In the genomic region with DNA sequence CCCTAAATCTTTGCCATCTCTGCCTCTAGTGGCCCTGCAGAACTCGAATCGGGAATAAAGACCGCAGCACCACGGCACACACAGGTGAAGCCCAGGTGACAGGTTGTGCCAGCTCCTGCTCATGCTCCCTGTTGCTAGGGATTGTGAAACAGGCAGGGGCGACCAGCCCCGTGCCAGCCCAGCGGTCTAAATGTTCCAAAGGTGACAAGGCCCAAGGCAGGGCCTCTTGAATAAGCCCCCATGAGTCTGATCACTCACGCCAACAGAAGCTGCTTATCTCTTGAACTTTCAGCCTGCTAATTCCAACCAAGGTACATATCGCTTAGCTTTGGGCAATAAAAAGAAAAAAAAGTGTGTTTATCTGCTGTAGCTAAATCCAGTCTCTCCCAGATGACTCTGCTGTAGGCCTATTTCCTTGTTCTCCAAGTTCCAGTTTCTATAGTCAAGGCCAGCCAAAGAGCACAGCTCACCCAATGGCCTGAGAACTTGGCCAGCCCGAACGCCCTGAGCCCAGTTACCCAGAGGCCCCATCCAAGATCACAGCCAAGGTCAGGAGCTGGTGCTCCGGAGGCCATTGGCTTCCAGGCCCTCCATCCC, we compare ENCODE assay signal across 1 cellular context.
A peak's percentile ranks its signal among the peaks of the same experiment; 100 is the strongest.
TF ChIP-seq lines count a peak whose summit lies in the region.

No MANE protein-coding gene starts in this region.

TF ChIP-seq in HepG2, 621 proteins besides CTCF, POLR2A, EP300 and RAD21 (continued from another document and continues in another):
- TF ChIP-seq, protein P1, sequence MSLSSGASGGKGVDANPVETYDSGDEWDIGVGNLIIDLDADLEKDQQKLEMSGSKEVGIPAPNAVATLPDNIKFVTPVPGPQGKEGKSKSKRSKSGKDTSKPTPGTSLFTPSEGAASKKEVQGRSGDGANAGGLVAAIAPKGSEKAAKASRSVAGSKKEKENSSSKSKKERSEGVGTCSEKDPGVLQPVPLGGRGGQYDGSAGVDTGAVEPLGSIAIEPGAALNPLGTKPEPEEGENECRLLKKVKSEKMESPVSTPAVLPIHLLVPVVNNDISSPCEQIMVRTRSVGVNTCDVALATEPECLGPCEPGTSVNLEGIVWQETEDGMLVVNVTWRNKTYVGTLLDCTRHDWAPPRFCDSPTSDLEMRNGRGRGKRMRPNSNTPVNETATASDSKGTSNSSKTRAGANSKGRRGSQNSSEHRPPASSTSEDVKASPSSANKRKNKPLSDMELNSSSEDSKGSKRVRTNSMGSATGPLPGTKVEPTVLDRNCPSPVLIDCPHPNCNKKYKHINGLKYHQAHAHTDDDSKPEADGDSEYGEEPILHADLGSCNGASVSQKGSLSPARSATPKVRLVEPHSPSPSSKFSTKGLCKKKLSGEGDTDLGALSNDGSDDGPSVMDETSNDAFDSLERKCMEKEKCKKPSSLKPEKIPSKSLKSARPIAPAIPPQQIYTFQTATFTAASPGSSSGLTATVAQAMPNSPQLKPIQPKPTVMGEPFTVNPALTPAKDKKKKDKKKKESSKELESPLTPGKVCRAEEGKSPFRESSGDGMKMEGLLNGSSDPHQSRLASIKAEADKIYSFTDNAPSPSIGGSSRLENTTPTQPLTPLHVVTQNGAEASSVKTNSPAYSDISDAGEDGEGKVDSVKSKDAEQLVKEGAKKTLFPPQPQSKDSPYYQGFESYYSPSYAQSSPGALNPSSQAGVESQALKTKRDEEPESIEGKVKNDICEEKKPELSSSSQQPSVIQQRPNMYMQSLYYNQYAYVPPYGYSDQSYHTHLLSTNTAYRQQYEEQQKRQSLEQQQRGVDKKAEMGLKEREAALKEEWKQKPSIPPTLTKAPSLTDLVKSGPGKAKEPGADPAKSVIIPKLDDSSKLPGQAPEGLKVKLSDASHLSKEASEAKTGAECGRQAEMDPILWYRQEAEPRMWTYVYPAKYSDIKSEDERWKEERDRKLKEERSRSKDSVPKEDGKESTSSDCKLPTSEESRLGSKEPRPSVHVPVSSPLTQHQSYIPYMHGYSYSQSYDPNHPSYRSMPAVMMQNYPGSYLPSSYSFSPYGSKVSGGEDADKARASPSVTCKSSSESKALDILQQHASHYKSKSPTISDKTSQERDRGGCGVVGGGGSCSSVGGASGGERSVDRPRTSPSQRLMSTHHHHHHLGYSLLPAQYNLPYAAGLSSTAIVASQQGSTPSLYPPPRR (CRISPR knock-in tag; IDR thresholded peaks at IDR 0.05; ENCODE audit: borderline replicate concordance), result peak; percentile 78
- TF ChIP-seq, protein P2, sequence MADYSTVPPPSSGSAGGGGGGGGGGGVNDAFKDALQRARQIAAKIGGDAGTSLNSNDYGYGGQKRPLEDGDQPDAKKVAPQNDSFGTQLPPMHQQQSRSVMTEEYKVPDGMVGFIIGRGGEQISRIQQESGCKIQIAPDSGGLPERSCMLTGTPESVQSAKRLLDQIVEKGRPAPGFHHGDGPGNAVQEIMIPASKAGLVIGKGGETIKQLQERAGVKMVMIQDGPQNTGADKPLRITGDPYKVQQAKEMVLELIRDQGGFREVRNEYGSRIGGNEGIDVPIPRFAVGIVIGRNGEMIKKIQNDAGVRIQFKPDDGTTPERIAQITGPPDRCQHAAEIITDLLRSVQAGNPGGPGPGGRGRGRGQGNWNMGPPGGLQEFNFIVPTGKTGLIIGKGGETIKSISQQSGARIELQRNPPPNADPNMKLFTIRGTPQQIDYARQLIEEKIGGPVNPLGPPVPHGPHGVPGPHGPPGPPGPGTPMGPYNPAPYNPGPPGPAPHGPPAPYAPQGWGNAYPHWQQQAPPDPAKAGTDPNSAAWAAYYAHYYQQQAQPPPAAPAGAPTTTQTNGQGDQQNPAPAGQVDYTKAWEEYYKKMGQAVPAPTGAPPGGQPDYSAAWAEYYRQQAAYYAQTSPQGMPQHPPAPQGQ (CRISPR knock-in tag; IDR thresholded peaks at IDR 0.05; ENCODE audit: borderline replicate concordance), result no peak
- TF ChIP-seq, protein P3, sequence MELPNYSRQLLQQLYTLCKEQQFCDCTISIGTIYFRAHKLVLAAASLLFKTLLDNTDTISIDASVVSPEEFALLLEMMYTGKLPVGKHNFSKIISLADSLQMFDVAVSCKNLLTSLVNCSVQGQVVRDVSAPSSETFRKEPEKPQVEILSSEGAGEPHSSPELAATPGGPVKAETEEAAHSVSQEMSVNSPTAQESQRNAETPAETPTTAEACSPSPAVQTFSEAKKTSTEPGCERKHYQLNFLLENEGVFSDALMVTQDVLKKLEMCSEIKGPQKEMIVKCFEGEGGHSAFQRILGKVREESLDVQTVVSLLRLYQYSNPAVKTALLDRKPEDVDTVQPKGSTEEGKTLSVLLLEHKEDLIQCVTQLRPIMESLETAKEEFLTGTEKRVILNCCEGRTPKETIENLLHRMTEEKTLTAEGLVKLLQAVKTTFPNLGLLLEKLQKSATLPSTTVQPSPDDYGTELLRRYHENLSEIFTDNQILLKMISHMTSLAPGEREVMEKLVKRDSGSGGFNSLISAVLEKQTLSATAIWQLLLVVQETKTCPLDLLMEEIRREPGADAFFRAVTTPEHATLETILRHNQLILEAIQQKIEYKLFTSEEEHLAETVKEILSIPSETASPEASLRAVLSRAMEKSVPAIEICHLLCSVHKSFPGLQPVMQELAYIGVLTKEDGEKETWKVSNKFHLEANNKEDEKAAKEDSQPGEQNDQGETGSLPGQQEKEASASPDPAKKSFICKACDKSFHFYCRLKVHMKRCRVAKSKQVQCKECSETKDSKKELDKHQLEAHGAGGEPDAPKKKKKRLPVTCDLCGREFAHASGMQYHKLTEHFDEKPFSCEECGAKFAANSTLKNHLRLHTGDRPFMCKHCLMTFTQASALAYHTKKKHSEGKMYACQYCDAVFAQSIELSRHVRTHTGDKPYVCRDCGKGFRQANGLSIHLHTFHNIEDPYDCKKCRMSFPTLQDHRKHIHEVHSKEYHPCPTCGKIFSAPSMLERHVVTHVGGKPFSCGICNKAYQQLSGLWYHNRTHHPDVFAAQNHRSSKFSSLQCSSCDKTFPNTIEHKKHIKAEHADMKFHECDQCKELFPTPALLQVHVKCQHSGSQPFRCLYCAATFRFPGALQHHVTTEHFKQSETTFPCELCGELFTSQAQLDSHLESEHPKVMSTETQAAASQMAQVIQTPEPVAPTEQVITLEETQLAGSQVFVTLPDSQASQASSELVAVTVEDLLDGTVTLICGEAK (IDR thresholded peaks at IDR 0.05), result no peak
- TF ChIP-seq, protein P3 (CRISPR knock-in tag; IDR thresholded peaks at IDR 0.05), result peak; percentile 25; the same call in 1 of the 2 replicates
- TF ChIP-seq ZNF607 (CRISPR knock-in tag; IDR thresholded peaks at IDR 0.05; ENCODE audit: borderline replicate concordance) (0 out of 2 replicates have a peak, but pooled peaks have one; percentile 58), ZNF256 (CRISPR knock-in tag; conservative IDR thresholded peaks at IDR 0.05) (0 out of 2 replicates have a peak, but pooled peaks have one; percentile 43), ZBTB7B (CRISPR knock-in tag; IDR thresholded peaks at IDR 0.05) (peak; percentile 52; the same call in 1 of the 2 replicates), EHMT2 (IDR thresholded peaks at IDR 0.05; ENCODE audit: borderline replicate concordance, low read depth, low read length) (0 out of 2 replicates have a peak, but pooled peaks have one; percentile 25), PITX1 (CRISPR knock-in tag; IDR thresholded peaks at IDR 0.05) (peak; percentile 71), HOXA7 (CRISPR knock-in tag; IDR thresholded peaks at IDR 0.05) (no peak), HNF4A (CRISPR knock-in tag; IDR thresholded peaks at IDR 0.05) (peak; percentile 68; the same call in 1 of the 2 replicates), ELF1 (CRISPR knock-in tag; IDR thresholded peaks at IDR 0.05) (peak; percentile 26; the same call in 1 of the 2 replicates), SRY (CRISPR knock-in tag; IDR thresholded peaks at IDR 0.05) (no peak), PCBP1 (IDR thresholded peaks at IDR 0.05; ENCODE audit: borderline replicate concordance, low read depth, low read length) (no peak), MEIS1 (CRISPR knock-in tag; IDR thresholded peaks at IDR 0.05; ENCODE audit: borderline replicate concordance) (no peak), RARA (CRISPR knock-in tag; IDR thresholded peaks at IDR 0.05) (peak; percentile 49), CCAR2 (optimal IDR thresholded peaks at IDR 0.05; ENCODE audit: low read depth, low read length) (no peak), SOX6 (IDR thresholded peaks at IDR 0.05) (no peak), SOX6 (CRISPR knock-in tag; IDR thresholded peaks at IDR 0.05) (0 out of 2 replicates have a peak, but pooled peaks have one; percentile 23), ESRRA (CRISPR knock-in tag; IDR thresholded peaks at IDR 0.05; ENCODE audit: low read depth) (no peak), HNRNPL (IDR thresholded peaks at IDR 0.05; ENCODE audit: low read depth, low read length) (peak; percentile 72; the same call in 1 of the 2 replicates), HHEX (CRISPR knock-in tag; IDR thresholded peaks at IDR 0.05) (peak; percentile 65; the same call in 1 of the 2 replicates), CENPT (CRISPR knock-in tag; IDR thresholded peaks at IDR 0.05; ENCODE audit: low read depth) (no peak)
- TF ChIP-seq, protein P4, sequence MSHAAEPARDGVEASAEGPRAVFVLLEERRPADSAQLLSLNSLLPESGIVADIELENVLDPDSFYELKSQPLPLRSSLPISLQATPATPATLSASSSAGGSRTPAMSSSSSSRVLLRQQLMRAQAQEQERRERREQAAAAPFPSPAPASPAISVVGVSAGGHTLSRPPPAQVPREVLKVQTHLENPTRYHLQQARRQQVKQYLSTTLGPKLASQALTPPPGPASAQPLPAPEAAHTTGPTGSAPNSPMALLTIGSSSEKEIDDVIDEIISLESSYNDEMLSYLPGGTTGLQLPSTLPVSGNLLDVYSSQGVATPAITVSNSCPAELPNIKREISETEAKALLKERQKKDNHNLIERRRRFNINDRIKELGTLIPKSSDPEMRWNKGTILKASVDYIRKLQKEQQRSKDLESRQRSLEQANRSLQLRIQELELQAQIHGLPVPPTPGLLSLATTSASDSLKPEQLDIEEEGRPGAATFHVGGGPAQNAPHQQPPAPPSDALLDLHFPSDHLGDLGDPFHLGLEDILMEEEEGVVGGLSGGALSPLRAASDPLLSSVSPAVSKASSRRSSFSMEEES (CRISPR knock-in tag; IDR thresholded peaks at IDR 0.05), result peak; percentile 41; the same call in 1 of the 2 replicates
- TF ChIP-seq, protein P5, sequence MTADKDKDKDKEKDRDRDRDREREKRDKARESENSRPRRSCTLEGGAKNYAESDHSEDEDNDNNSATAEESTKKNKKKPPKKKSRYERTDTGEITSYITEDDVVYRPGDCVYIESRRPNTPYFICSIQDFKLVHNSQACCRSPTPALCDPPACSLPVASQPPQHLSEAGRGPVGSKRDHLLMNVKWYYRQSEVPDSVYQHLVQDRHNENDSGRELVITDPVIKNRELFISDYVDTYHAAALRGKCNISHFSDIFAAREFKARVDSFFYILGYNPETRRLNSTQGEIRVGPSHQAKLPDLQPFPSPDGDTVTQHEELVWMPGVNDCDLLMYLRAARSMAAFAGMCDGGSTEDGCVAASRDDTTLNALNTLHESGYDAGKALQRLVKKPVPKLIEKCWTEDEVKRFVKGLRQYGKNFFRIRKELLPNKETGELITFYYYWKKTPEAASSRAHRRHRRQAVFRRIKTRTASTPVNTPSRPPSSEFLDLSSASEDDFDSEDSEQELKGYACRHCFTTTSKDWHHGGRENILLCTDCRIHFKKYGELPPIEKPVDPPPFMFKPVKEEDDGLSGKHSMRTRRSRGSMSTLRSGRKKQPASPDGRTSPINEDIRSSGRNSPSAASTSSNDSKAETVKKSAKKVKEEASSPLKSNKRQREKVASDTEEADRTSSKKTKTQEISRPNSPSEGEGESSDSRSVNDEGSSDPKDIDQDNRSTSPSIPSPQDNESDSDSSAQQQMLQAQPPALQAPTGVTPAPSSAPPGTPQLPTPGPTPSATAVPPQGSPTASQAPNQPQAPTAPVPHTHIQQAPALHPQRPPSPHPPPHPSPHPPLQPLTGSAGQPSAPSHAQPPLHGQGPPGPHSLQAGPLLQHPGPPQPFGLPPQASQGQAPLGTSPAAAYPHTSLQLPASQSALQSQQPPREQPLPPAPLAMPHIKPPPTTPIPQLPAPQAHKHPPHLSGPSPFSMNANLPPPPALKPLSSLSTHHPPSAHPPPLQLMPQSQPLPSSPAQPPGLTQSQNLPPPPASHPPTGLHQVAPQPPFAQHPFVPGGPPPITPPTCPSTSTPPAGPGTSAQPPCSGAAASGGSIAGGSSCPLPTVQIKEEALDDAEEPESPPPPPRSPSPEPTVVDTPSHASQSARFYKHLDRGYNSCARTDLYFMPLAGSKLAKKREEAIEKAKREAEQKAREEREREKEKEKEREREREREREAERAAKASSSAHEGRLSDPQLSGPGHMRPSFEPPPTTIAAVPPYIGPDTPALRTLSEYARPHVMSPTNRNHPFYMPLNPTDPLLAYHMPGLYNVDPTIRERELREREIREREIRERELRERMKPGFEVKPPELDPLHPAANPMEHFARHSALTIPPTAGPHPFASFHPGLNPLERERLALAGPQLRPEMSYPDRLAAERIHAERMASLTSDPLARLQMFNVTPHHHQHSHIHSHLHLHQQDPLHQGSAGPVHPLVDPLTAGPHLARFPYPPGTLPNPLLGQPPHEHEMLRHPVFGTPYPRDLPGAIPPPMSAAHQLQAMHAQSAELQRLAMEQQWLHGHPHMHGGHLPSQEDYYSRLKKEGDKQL (CRISPR knock-in tag; IDR thresholded peaks at IDR 0.05; ENCODE audit: low read depth), result 0 out of 2 replicates have a peak, but pooled peaks have one; percentile 32
- TF ChIP-seq, protein P6, sequence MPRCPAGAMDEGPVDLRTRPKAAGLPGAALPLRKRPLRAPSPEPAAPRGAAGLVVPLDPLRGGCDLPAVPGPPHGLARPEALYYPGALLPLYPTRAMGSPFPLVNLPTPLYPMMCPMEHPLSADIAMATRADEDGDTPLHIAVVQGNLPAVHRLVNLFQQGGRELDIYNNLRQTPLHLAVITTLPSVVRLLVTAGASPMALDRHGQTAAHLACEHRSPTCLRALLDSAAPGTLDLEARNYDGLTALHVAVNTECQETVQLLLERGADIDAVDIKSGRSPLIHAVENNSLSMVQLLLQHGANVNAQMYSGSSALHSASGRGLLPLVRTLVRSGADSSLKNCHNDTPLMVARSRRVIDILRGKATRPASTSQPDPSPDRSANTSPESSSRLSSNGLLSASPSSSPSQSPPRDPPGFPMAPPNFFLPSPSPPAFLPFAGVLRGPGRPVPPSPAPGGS (CRISPR knock-in tag; IDR thresholded peaks at IDR 0.05), result 0 out of 2 replicates have a peak, but pooled peaks have one; percentile 22
